27 cellular contexts compared by ENCODE assay signal in genomic region chr22:38773363-38773946, GRCh38.
"Had no signal": no experiment of that assay in that cellular context is flagged by ENCODE, and none has a peak within 500 bp of the region (broad histone marks: within the 10 kb centered on the region; RNA-seq: fewer than 3 reads in every experiment).

No MANE protein-coding gene starts in this region.

- H3K4me3 ChIP-seq: pancreas, prostate gland, right lobe of liver, sigmoid colon, stomach, thoracic aorta, thyroid gland, tibial nerve, upper lobe of left lung, uterus had no signal

- H3K9me3 Mint-ChIP-seq: naive thymus-derived CD8-positive, alpha-beta T cell; natural killer cell treated with Interleukin-12 subunit alpha and Interleukin-12 subunit beta and Interleukin-15 and Interleukin-18, amount 100 ng/mL, for 72 hours; nephron progenitor cell; neural crest cell; stimulated activated effector memory CD8-positive, alpha-beta T cell treated with anti-CD3 and anti-CD28 coated beads, Interleukin-12 subunit alpha, Interleukin-12 subunit beta, amount 100 ng/mL, for 72 hours; stimulated activated naive B cell treated with anti-CD40 and anti-IgM and Interleukin-4, amounts not matched to agents 10 μg/mL and 1 μg/mL and 100 μg/mL, for 72 hours; stimulated activated naive CD8-positive, alpha-beta T cell treated with anti-CD3 and anti-CD28 coated beads, Interleukin-15, Interleukin-2, amounts not matched to agents 100 ng/mL and 50 ng/mL, for 24 hours had no signal

- DNase-seq: naive thymus-derived CD8-positive, alpha-beta T cell; nephron progenitor cell; nucleus accumbens; pancreas; right lobe of liver; sigmoid colon; small intestine; stimulated activated CD4-positive, alpha-beta T cell treated with anti-CD3 and anti-CD28 coated beads, Interleukin-15, amount 100 ng/mL, for 24 hours; stimulated activated CD4-positive, alpha-beta T cell treated with anti-CD3 and anti-CD28 coated beads, Interleukin-2, amount 100 ng/mL, for 24 hours; stimulated activated CD4-positive, alpha-beta T cell treated with anti-CD3 and anti-CD28 coated beads, Interleukin-2, amount 100 ng/mL, for 48 hours; stimulated activated CD4-positive, alpha-beta T cell treated with anti-CD3 and anti-CD28 coated beads, Interleukin-4, amount 100 ng/mL, for 24 hours; stimulated activated naive B cell treated with anti-CD40 and anti-IgM and Interleukin-4, amounts not matched to agents 10 μg/mL and 1 μg/mL and 100 μg/mL, for 72 hours; stimulated activated naive CD4-positive, alpha-beta T cell treated with Interleukin-2 at 50 U/mL for 16 hours; stomach; thyroid gland; trophoblast cell; upper lobe of left lung; uterus had no signal

- H3K4me3 Mint-ChIP-seq: naive thymus-derived CD8-positive, alpha-beta T cell; natural killer cell treated with Interleukin-12 subunit alpha and Interleukin-12 subunit beta and Interleukin-15 and Interleukin-18, amount 100 ng/mL, for 72 hours; nephron progenitor cell; neural crest cell; stimulated activated effector memory CD8-positive, alpha-beta T cell treated with anti-CD3 and anti-CD28 coated beads, Interleukin-12 subunit alpha, Interleukin-12 subunit beta, amount 100 ng/mL, for 72 hours; stimulated activated naive B cell treated with anti-CD40 and anti-IgM and Interleukin-4, amounts not matched to agents 10 μg/mL and 1 μg/mL and 100 μg/mL, for 72 hours; stimulated activated naive CD8-positive, alpha-beta T cell treated with anti-CD3 and anti-CD28 coated beads, Interleukin-15, Interleukin-2, amounts not matched to agents 100 ng/mL and 50 ng/mL, for 24 hours had no signal

- H3K27ac ChIP-seq: neutrophil, pancreas, prostate gland, right lobe of liver, sigmoid colon, stomach, thoracic aorta, thyroid gland, tibial nerve, upper lobe of left lung, uterus had no signal

- ATAC-seq: naive thymus-derived CD8-positive, alpha-beta T cell; natural killer cell treated with Interleukin-12 subunit alpha and Interleukin-12 subunit beta and Interleukin-15 and Interleukin-18, amount 100 ng/mL, for 72 hours; pancreas; right cardiac atrium; right lobe of liver; stimulated activated effector memory CD8-positive, alpha-beta T cell treated with anti-CD3 and anti-CD28 coated beads, Interleukin-12 subunit alpha, Interleukin-12 subunit beta, amount 100 ng/mL, for 72 hours; stimulated activated naive B cell treated with anti-CD40 and anti-IgM and Interleukin-4, amounts not matched to agents 10 μg/mL and 1 μg/mL and 100 μg/mL, for 72 hours had no signal

- H3K27me3 Mint-ChIP-seq: natural killer cell treated with Interleukin-12 subunit alpha and Interleukin-12 subunit beta and Interleukin-15 and Interleukin-18, amount 100 ng/mL, for 72 hours; stimulated activated naive B cell treated with anti-CD40 and anti-IgM and Interleukin-4, amounts not matched to agents 10 μg/mL and 1 μg/mL and 100 μg/mL, for 72 hours; stimulated activated naive CD8-positive, alpha-beta T cell treated with anti-CD3 and anti-CD28 coated beads, Interleukin-15, Interleukin-2, amounts not matched to agents 100 ng/mL and 50 ng/mL, for 24 hours had no signal

- H3K27ac Mint-ChIP-seq: natural killer cell treated with Interleukin-12 subunit alpha and Interleukin-12 subunit beta and Interleukin-15 and Interleukin-18, amount 100 ng/mL, for 72 hours; nephron progenitor cell; stimulated activated naive B cell treated with anti-CD40 and anti-IgM and Interleukin-4, amounts not matched to agents 10 μg/mL and 1 μg/mL and 100 μg/mL, for 72 hours; stimulated activated naive CD8-positive, alpha-beta T cell treated with anti-CD3 and anti-CD28 coated beads, Interleukin-15, Interleukin-2, amounts not matched to agents 100 ng/mL and 50 ng/mL, for 24 hours had no signal

- H3K4me1 Mint-ChIP-seq: neural crest cell had no signal

- FAIRE-seq: pancreas, small intestine had no signal

- H3K9me3 ChIP-seq: neutrophil, pancreas, prostate gland, right lobe of liver, sigmoid colon, stomach, thoracic aorta, thyroid gland, tibial nerve, upper lobe of left lung, uterus had no signal

- H3K4me1 ChIP-seq: pancreas, prostate gland, right lobe of liver, sigmoid colon, thyroid gland, uterus had no signal

- H3K36me3 Mint-ChIP-seq: naive thymus-derived CD8-positive, alpha-beta T cell; natural killer cell treated with Interleukin-12 subunit alpha and Interleukin-12 subunit beta and Interleukin-15 and Interleukin-18, amount 100 ng/mL, for 72 hours; stimulated activated effector memory CD8-positive, alpha-beta T cell treated with anti-CD3 and anti-CD28 coated beads, Interleukin-12 subunit alpha, Interleukin-12 subunit beta, amount 100 ng/mL, for 72 hours had no signal

- H3K27me3 ChIP-seq: neutrophil, pancreas, right lobe of liver, sigmoid colon, stomach, thyroid gland, tibial nerve, upper lobe of left lung, uterus had no signal

- H3K36me3 ChIP-seq: neutrophil, pancreas, prostate gland, right lobe of liver, thoracic aorta, thyroid gland, uterus had no signal
